In genomic region chr1:209704584-209704983, GRCh38 we compare ENCODE assay signal across 2 cellular contexts.
TF ChIP-seq lines count a peak whose summit lies in the region.

Gene HSD11B1, plus strand, starts transcription at chr1:209704846. Its CDS starts 97 bp downstream, at chr1:209704943.

TF ChIP-seq in liver, 16 proteins besides CTCF, POLR2A, EP300 and RAD21 (continued from another document):
- TF ChIP-seq JUND (IDR thresholded peaks at IDR 0.05): peak; percentile 66 to 77
- TF ChIP-seq GABPA (IDR thresholded peaks at IDR 0.05 in 1 of 2, conservative IDR thresholded peaks at IDR 0.05 in 1 of 2): no peak
- peak; percentile 84 for TF ChIP-seq ZBTB33 (IDR thresholded peaks at IDR 0.05)
- TF ChIP-seq NR2F2 (IDR thresholded peaks at IDR 0.05): peak; percentile 41
- peak; percentile 99 for TF ChIP-seq TAF1 (conservative IDR thresholded peaks at IDR 0.05)
- TF ChIP-seq, protein P1, sequence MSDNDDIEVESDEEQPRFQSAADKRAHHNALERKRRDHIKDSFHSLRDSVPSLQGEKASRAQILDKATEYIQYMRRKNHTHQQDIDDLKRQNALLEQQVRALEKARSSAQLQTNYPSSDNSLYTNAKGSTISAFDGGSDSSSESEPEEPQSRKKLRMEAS (IDR thresholded peaks at IDR 0.05): peak; percentile 89
- TF ChIP-seq HNF4A (conservative IDR thresholded peaks at IDR 0.05): peak; percentile 80 to 82
- peak; percentile 69 to 90 for TF ChIP-seq RXRA (IDR thresholded peaks at IDR 0.05)
- peak; percentile 81 for TF ChIP-seq FOXA2 (IDR thresholded peaks at IDR 0.05)
- peak; percentile 17 for TF ChIP-seq HNF4G (IDR thresholded peaks at IDR 0.05)
- TF ChIP-seq REST (IDR thresholded peaks at IDR 0.05): peak; percentile 95
TF ChIP-seq in liver: peak in this region for 15.

TF ChIP-seq in HepG2, 621 proteins besides CTCF, POLR2A, EP300 and RAD21:
- TF ChIP-seq, protein P2, sequence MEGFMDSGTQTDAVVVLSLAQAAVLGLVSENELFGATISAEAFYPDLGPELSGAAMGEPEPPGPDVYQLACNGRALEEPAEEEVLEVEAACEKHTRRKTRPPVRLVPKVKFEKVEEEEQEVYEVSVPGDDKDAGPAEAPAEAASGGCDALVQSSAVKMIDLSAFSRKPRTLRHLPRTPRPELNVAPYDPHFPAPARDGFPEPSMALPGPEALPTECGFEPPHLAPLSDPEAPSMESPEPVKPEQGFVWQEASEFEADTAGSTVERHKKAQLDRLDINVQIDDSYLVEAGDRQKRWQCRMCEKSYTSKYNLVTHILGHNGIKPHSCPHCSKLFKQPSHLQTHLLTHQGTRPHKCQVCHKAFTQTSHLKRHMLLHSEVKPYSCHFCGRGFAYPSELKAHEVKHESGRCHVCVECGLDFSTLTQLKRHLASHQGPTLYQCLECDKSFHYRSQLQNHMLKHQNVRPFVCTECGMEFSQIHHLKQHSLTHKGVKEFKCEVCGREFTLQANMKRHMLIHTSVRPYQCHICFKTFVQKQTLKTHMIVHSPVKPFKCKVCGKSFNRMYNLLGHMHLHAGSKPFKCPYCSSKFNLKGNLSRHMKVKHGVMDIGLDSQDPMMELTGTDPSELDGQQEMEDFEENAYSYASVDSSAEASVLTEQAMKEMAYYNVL (CRISPR knock-in tag; IDR thresholded peaks at IDR 0.05; ENCODE audit: borderline replicate concordance): no peak
- TF ChIP-seq ZNF20 (CRISPR knock-in tag; IDR thresholded peaks at IDR 0.05): no peak
- no peak for TF ChIP-seq CSRNP2 (CRISPR knock-in tag; conservative IDR thresholded peaks at IDR 0.05; ENCODE audit: low read depth)
- TF ChIP-seq ZNF816 (CRISPR knock-in tag; IDR thresholded peaks at IDR 0.05; ENCODE audit: borderline replicate concordance): no peak
- no peak for TF ChIP-seq TAF15 (IDR thresholded peaks at IDR 0.05; ENCODE audit: low read depth, low read length, poor library complexity, severe bottlenecking)
- no peak for TF ChIP-seq ZNF124 (CRISPR knock-in tag; IDR thresholded peaks at IDR 0.05)
- TF ChIP-seq ZNF207 (IDR thresholded peaks at IDR 0.05; ENCODE audit: borderline replicate concordance): no peak
- no peak for TF ChIP-seq ZNF30 (CRISPR knock-in tag; IDR thresholded peaks at IDR 0.05)
- no peak for TF ChIP-seq SALL2 (CRISPR knock-in tag; IDR thresholded peaks at IDR 0.05)
- TF ChIP-seq SIX1 (CRISPR knock-in tag; IDR thresholded peaks at IDR 0.05; ENCODE audit: borderline replicate concordance): no peak
- no peak for TF ChIP-seq SOX13 (IDR thresholded peaks at IDR 0.05)
- TF ChIP-seq SOX13 (CRISPR knock-in tag; conservative IDR thresholded peaks at IDR 0.05 in 1 of 2, IDR thresholded peaks at IDR 0.05 in 1 of 2): no peak
- no peak for TF ChIP-seq ZNF350 (CRISPR knock-in tag; IDR thresholded peaks at IDR 0.05; ENCODE audit: borderline replicate concordance, low read depth)
